1 cellular context compared by ENCODE assay signal in the genomic region with DNA sequence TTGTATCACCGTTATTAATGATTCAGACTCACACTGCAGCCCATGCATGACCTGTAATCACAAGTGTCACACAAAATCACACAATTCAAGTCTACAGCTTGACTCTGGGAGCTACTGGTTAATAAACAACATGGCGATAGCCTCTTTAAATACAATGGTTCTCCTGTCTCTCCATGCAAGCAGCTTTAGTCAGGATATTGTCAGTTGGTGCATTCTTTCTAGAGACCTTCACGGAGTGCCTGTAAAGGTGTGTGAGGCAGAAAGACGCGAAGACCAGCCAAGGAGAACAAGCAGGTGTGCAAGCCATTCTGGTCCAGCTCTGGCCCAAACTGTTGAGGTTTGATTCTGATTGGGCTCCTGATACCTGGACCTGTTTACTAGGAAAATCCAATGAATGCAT.
TF ChIP-seq lines count a peak whose summit lies in the region.

No MANE protein-coding gene starts in this region.

TF ChIP-seq in H1, 55 proteins besides CTCF, POLR2A, EP300 and RAD21:
- no peak for TF ChIP-seq RNF2 (IDR thresholded peaks at IDR 0.05; ENCODE audit: borderline replicate concordance, low read depth, low read length, missing control alignments, poor library complexity, severe bottlenecking)
- TF ChIP-seq TEAD4 (IDR thresholded peaks at IDR 0.05; ENCODE audit: low read depth, low read length), result no peak
- no peak for TF ChIP-seq SIRT6 (IDR thresholded peaks at IDR 0.05; ENCODE audit: low read length)
- no peak for TF ChIP-seq NANOG (IDR thresholded peaks at IDR 0.05; ENCODE audit: insufficient read depth, low read depth, low read length, poor library complexity, severe bottlenecking)
